In the genomic region with DNA sequence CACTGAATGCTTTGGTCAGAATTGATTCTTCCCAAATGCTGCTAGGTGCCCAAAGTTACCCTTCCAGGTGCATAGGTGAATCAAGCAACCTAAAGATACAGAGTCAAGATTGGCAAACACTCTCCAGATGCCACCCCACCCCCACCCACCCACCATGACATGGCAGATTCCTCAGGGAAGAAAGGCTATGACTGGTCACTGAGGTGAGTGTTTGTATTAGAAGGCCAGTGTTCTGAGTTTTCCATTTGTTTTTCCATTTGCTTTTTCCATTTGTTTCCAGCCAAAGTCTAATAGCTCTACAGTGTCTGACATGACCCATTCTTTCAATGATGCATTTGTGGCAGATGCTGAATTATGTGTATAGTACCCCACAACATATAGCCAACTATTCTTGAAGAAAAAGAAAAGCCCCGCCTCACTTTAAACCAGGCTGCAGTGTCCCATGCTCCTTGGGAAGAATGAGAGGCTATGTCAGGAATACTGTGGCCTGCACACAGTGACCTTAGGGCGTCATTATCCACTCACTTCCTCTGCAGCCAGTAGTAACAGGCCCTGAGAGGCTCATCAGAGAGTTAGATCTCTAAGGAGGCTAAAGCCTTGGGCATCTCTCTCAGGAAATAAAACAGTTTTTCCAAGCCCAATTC, we compare ENCODE assay signal across 11 cellular contexts. TPM values are rescaled to one million over a fixed set of nuclear protein-coding genes. Genes with fewer than 3 reads are reported as not detected.
A peak's percentile ranks its signal among the peaks of the same experiment; 100 is the strongest.
DNase-seq lines count a peak whose midpoint lies in the region; ATAC-seq and TF ChIP-seq lines count a peak whose summit lies in the region.
"Had no signal": no experiment of that assay in that cellular context is flagged by ENCODE, and none has a peak within 500 bp of the region (broad histone marks: within the 10 kb centered on the region; RNA-seq: fewer than 3 reads in every experiment).

No MANE protein-coding gene starts in this region.

- no peaks in the 10 kb centered on the region for H3K36me3 Mint-ChIP-seq in mesothelial cell of epicardium

- in situ Hi-C loops in mammary epithelial cell (cut with MboI; ENCODE audit: low sequenced_read_pairs in 2 of 2), result no loop called here

- CTCF ChIA-PET in mammary epithelial cell (lab: Charles Lee; ENCODE audit: low non-redundant PET), result interaction anchor here (0.6 to 1.3 kb wide), 3 partner anchors 16 to 215 kb away, joined by 3 to 9 read pairs (median 3); partner anchors contain the start of gene HIBADH

- dilution Hi-C loops in mammary epithelial cell (cut with HindIII; ENCODE audit: low sequenced_read_pairs), result no loop called here

- peaks cover 5% of the 10 kb centered on the region for H3K4me1 Mint-ChIP-seq in mesothelial cell of epicardium
- H3K4me1 Mint-ChIP-seq: endodermal cell had no signal

- no peak for ATAC-seq in GM18858 (IDR thresholded peaks at IDR 0.05; ENCODE audit: unreplicated experiment)
- ATAC-seq in HG03521 (IDR thresholded peaks at IDR 0.05; ENCODE audit: unreplicated experiment), result no peak

- H3K9me3 ChIP-seq in left ventricle myocardium inferior (replicated peaks) (no peaks in the 10 kb centered on the region), mammary epithelial cell (replicated peaks; ENCODE audit: insufficient read depth, low read length) (no peaks in the 10 kb centered on the region)

- no peaks in the 10 kb centered on the region for H3K9me3 Mint-ChIP-seq in mesothelial cell of epicardium
- H3K9me3 Mint-ChIP-seq: endodermal cell had no signal

- DNase-seq in left ventricle myocardium inferior (no peak), cardiac septum (ENCODE audit: low spot score) (no peak), mammary epithelial cell (peak; percentile 56), mesothelial cell of epicardium (ENCODE audit: low spot score in 2 of 2, unreplicated experiment in 2 of 2) (no peak), iPS-NIHi11 (ENCODE audit: low spot score) (no peak), NCI-H526 (lab: John Stamatoyannopoulos, UW) (no peak)
- DNase-seq: DND-41, endodermal cell, Karpas-422 had no signal

- H3K4me1 ChIP-seq in left ventricle myocardium inferior (peaks cover 23% of the 10 kb centered on the region), mammary epithelial cell (ENCODE audit: insufficient read depth, low read length) (peaks cover 27% of the 10 kb centered on the region)

- H3K4me3 ChIP-seq in left ventricle myocardium inferior (no peak overlapping the region), mammary epithelial cell (replicated peaks in 1 of 3; ENCODE audit: insufficient read depth in 1 of 3, low read depth in 2 of 3, low read length in 3 of 3) (no peak overlapping the region)

- intact Hi-C loops in left ventricle myocardium inferior (cut with micrococcal nuclease), result no loop called here
- intact Hi-C loops in cardiac septum (cut with DNase I), result no loop called here
- intact Hi-C loops in mammary epithelial cell (cut with micrococcal nuclease), result loop anchor here (1.0 kb wide), 1 partner anchor 15 kb away; no protein-coding TSS in a partner anchor

- TF ChIP-seq CTCF in left ventricle myocardium inferior (IDR thresholded peaks at IDR 0.05; ENCODE audit: borderline replicate concordance), result no peak
- TF ChIP-seq CTCF in mammary epithelial cell (conservative IDR thresholded peaks at IDR 0.05 in 1 of 2, IDR thresholded peaks at IDR 0.05 in 1 of 2; ENCODE audit: extremely low read depth in 1 of 2, insufficient read depth in 1 of 2, low read depth in 1 of 2, low read length in 2 of 2), result no peak
- no peak for TF ChIP-seq CTCF in mesothelial cell of epicardium (IDR thresholded peaks at IDR 0.05; ENCODE audit: unreplicated experiment)

- H3K27ac Mint-ChIP-seq in mesothelial cell of epicardium, result peak overlapping the region; percentile 21
- H3K27ac Mint-ChIP-seq: endodermal cell had no signal

- H3K27me3 Mint-ChIP-seq in mesothelial cell of epicardium (ENCODE audit: low read depth), result no peaks in the 10 kb centered on the region

- no TSS peak for BruUV-seq in mammary epithelial cell (replicated peaks; lab: Mats Ljungman, UMichigan)

- H2AFZ ChIP-seq in mammary epithelial cell (ENCODE audit: low read depth, low read length), result peak overlapping the region; percentile 65

- no peak overlapping the region for H3K4me3 Mint-ChIP-seq in mesothelial cell of epicardium
- H3K4me3 Mint-ChIP-seq: endodermal cell had no signal

- H3K79me2 ChIP-seq in mammary epithelial cell (ENCODE audit: insufficient read depth, low read length), result no peaks in the 10 kb centered on the region

- H4K20me1 ChIP-seq in mammary epithelial cell (ENCODE audit: insufficient read depth, low read length), result no peaks in the 10 kb centered on the region

- H3K27me3 ChIP-seq in left ventricle myocardium inferior (ENCODE audit: low read depth) (no peaks in the 10 kb centered on the region), mammary epithelial cell (ENCODE audit: insufficient read depth, low read length) (no peaks in the 10 kb centered on the region)

- peak overlapping the region; percentile 55 for H3K4me2 ChIP-seq in mammary epithelial cell (ENCODE audit: insufficient read depth, low read depth, low read length)

- 0% methylated on average over 1 of the region's 2 CpGs for WGBS in mammary epithelial cell (ENCODE audit: low coverage, missing lambda C conversion rate)

- H3K27ac ChIP-seq in left ventricle myocardium inferior (replicated peaks), result peak overlapping the region; percentile 60
- H3K27ac ChIP-seq in mammary epithelial cell (ENCODE audit: insufficient read depth, low read depth, low read length), result peak overlapping the region; percentile 96

- no peaks in the 10 kb centered on the region for H3K36me3 ChIP-seq in left ventricle myocardium inferior
- no peaks in the 10 kb centered on the region for H3K36me3 ChIP-seq in mammary epithelial cell (ENCODE audit: insufficient read depth, low read length)

- peak overlapping the region; percentile 66 for H3K9ac ChIP-seq in mammary epithelial cell (ENCODE audit: insufficient read depth, low read length)

RNA-seq across cellular contexts. Expression of gene HIBADH, which starts 16.1 kb away (rescaled TPM):
- 90.8 TPM for total RNA-seq in left ventricle myocardium inferior
- total RNA-seq in cardiac septum, result 54.8 TPM
- total RNA-seq in mammary epithelial cell, result 10 to 100 TPM; 26.0 to 42.3 TPM
- 37.6 TPM for polyA plus RNA-seq in mammary epithelial cell
- 30.9 TPM for polyA minus RNA-seq in mammary epithelial cell
- 32.8 to 34.3 TPM (median 33.2 TPM) in 3 replicates for total RNA-seq in mesothelial cell of epicardium
